In the genomic region with DNA sequence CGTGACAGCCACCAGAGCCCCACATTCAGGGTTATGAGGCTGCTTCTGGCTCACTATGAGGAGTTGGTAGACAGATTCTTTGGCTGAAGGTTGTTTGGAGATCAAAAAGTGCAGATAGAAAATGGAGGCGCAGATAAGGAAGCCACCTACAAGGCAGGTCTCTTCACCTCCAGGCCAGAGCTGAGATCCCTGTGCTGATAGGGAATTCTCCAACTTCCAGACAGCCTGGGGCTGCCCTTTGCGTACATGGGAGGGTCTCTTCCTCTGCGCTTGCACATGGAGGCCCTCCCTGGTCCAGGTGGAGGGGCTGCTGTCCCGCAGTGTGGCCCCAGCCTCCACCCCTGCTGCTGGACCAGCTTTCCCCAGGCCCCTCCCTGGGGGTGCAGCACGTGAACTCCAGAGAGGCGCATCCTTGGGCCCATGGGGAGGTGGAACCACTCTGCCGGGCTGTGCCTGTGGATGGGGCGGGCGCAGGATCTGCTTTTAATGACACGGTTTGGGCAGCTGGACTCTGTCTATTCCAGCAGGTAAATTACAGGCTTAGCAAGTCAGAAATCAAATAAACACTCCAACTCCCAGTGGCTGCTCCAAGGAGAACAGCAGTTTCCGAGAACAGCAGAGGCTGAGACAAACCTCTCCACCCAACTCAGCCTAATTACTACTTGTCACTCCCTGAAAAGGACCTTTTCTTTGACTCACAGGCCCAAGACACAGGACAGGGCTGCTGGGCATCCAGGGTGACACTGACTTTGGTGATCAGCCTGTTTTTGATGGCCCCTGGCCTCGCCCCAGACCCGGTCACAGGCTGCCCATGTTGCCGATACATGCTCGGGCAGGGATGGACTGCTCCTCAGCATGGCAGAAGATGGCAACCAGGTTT, we compare ENCODE assay signal across 15 cellular contexts. TPM values are rescaled to one million over a fixed set of nuclear protein-coding genes. Genes with fewer than 3 reads are reported as not detected.
A peak's percentile ranks its signal among the peaks of the same experiment; 100 is the strongest.
DNase-seq lines count a peak whose midpoint lies in the region; ATAC-seq, FAIRE-seq and TF ChIP-seq lines count a peak whose summit lies in the region.
"Had no signal": no experiment of that assay in that cellular context is flagged by ENCODE, and none has a peak within 500 bp of the region (broad histone marks: within the 10 kb centered on the region; RNA-seq: fewer than 3 reads in every experiment).

No MANE protein-coding gene starts in this region.

- RAD21 ChIA-PET in HCT116 (lab: Charles Lee; ENCODE audit: low non-redundant PET in 1 of 2, low total read pairs in 2 of 2, uncharacterized antibody in 2 of 2, unreplicated experiment in 2 of 2), result no interaction called here

- H3K9me2 ChIP-seq in HCT116 (ENCODE audit: insufficient read depth), result no peaks in the 10 kb centered on the region

- no peaks in the 10 kb centered on the region for H3K4me1 ChIP-seq in HCT116 (ENCODE audit: control insufficient read depth in 1 of 2, insufficient read depth in 2 of 2, low read length in 2 of 2)

- TF ChIP-seq CTCF in HCT116 (IDR thresholded peaks at IDR 0.05 in 2 of 3, conservative IDR thresholded peaks at IDR 0.05 in 1 of 3; ENCODE audit: borderline replicate concordance in 1 of 3, insufficient read depth in 1 of 3, low read depth in 2 of 3, low read length in 2 of 3), result no peak
- no peak for TF ChIP-seq CTCF in bronchial epithelial cell (IDR thresholded peaks at IDR 0.05; ENCODE audit: insufficient read depth, low read length, severe bottlenecking)
- no peak for TF ChIP-seq CTCF in progenitor cell of endocrine pancreas (IDR thresholded peaks at IDR 0.05; ENCODE audit: unreplicated experiment)

- H3K9me3 Mint-ChIP-seq in progenitor cell of endocrine pancreas (ENCODE audit: low read depth), result no peaks in the 10 kb centered on the region
- H3K9me3 Mint-ChIP-seq in stimulated activated memory B cell treated with anti-CD40 and anti-IgM and Interleukin-4, amounts not matched to agents 10 μg/mL and 1 μg/mL and 100 μg/mL, for 72 hours, result no peaks in the 10 kb centered on the region
- H3K9me3 Mint-ChIP-seq: CD14-positive monocyte had no signal

- H3K4me3 ChIP-seq in HCT116 (replicated peaks in 1 of 2; ENCODE audit: low read depth in 1 of 2, low read length in 2 of 2) (no peak overlapping the region), bronchial epithelial cell (ENCODE audit: low read depth, low read length) (no peak overlapping the region)

- H3K36me3 ChIP-seq in HCT116 (ENCODE audit: control insufficient read depth in 1 of 2, insufficient read depth in 2 of 2, low read length in 2 of 2) (peaks cover 9 to 33% of the 10 kb centered on the region in 2 experiments; a peak in 3 of 4 replicates), bronchial epithelial cell (ENCODE audit: control insufficient read depth, insufficient read depth, low read length) (peaks cover 8% of the 10 kb centered on the region)

- no peak for TF ChIP-seq POLR2A in HCT116 (IDR thresholded peaks at IDR 0.05; ENCODE audit: borderline replicate concordance, extremely low read depth, insufficient read depth, insufficient read length)

- TF ChIP-seq RAD21 in HCT116 (IDR thresholded peaks at IDR 0.05; ENCODE audit: low read depth), result no peak

- no peaks in the 10 kb centered on the region for H4K20me1 ChIP-seq in HCT116 (ENCODE audit: insufficient read depth)

- intact Hi-C loops in HCT116 (cut with micrococcal nuclease), result no loop called here

- CTCF ChIA-PET in HCT116 (lab: Charles Lee), result no interaction called here

- no peak overlapping the region for H3K27ac ChIP-seq in HCT116 (ENCODE audit: low read depth, low read length)

- no peak overlapping the region for H3K4me2 ChIP-seq in HCT116 (ENCODE audit: low read length)

- POLR2A ChIA-PET in HCT116 (lab: Charles Lee), result no interaction called here

- H3K27me3 Mint-ChIP-seq in progenitor cell of endocrine pancreas, result no peaks in the 10 kb centered on the region
- no peaks in the 10 kb centered on the region for H3K27me3 Mint-ChIP-seq in stimulated activated memory B cell treated with anti-CD40 and anti-IgM and Interleukin-4, amounts not matched to agents 10 μg/mL and 1 μg/mL and 100 μg/mL, for 72 hours

- H3K9ac ChIP-seq in HCT116 (ENCODE audit: low read length), result no peak overlapping the region

- H3K79me2 ChIP-seq in HCT116 (ENCODE audit: insufficient read depth, low read length), result no peaks in the 10 kb centered on the region

- peak overlapping the region; percentile 59 for H3K27ac Mint-ChIP-seq in progenitor cell of endocrine pancreas
- no peak overlapping the region for H3K27ac Mint-ChIP-seq in stimulated activated memory B cell treated with anti-CD40 and anti-IgM and Interleukin-4, amounts not matched to agents 10 μg/mL and 1 μg/mL and 100 μg/mL, for 72 hours
- H3K27ac Mint-ChIP-seq: H9 had no signal

- no peaks in the 10 kb centered on the region for H3K27me3 ChIP-seq in HCT116 (ENCODE audit: insufficient read depth, low read length)
- no peaks in the 10 kb centered on the region for H3K27me3 ChIP-seq in bronchial epithelial cell (ENCODE audit: control insufficient read depth, insufficient read depth, low read length)

- no peaks in the 10 kb centered on the region for H3K4me1 Mint-ChIP-seq in progenitor cell of endocrine pancreas (ENCODE audit: low read depth)
- H3K4me1 Mint-ChIP-seq in stimulated activated memory B cell treated with anti-CD40 and anti-IgM and Interleukin-4, amounts not matched to agents 10 μg/mL and 1 μg/mL and 100 μg/mL, for 72 hours, result no peaks in the 10 kb centered on the region
- H3K4me1 Mint-ChIP-seq: CD14-positive monocyte, H9 had no signal

- no peak overlapping the region for H3K4me3 Mint-ChIP-seq in progenitor cell of endocrine pancreas (ENCODE audit: low read depth)
- H3K4me3 Mint-ChIP-seq in stimulated activated memory B cell treated with anti-CD40 and anti-IgM and Interleukin-4, amounts not matched to agents 10 μg/mL and 1 μg/mL and 100 μg/mL, for 72 hours, result no peak overlapping the region
- H3K4me3 Mint-ChIP-seq: CD14-positive monocyte, H9 had no signal

- no peak for DNase-seq in HCT116 (ENCODE audit: low read depth, low spot score)
- peak; percentile 76 to 86 for DNase-seq in NCI-H2081 (lab: John Stamatoyannopoulos, UW)
- DNase-seq in bronchial epithelial cell (ENCODE audit: low read depth), result no peak
- no peak for DNase-seq in progenitor cell of endocrine pancreas (ENCODE audit: low spot score, unreplicated experiment)
- no peak for DNase-seq in activated T-cell treated with anti-CD3 and anti-CD28 coated beads, Interleukin-2, amount 50 U/mL, for 1 hour
- DNase-seq: ACHN, AML-193, H9, NCI-H2029, NCI-H524 treated with DMSO at 0.1 percent for 48 hours, SHP77 treated with DMSO at 0.1 percent for 48 hours had no signal

- H2AFZ ChIP-seq in HCT116 (ENCODE audit: low read depth, low read length, poor library complexity, severe bottlenecking), result no peak overlapping the region

- FAIRE-seq in bronchial epithelial cell (lab: Jason Lieb, UNC), result peak; percentile 7

- no peaks in the 10 kb centered on the region for H3K9me3 ChIP-seq in HCT116 (ENCODE audit: control insufficient read depth in 1 of 2, insufficient read depth in 1 of 2, low read depth in 1 of 2, low read length in 2 of 2)

- ATAC-seq in HCT116 (no peak), GM18868 (IDR thresholded peaks at IDR 0.05; ENCODE audit: unreplicated experiment) (no peak)
- no peak for ATAC-seq in stimulated activated memory B cell treated with anti-CD40 and anti-IgM and Interleukin-4, amounts not matched to agents 10 μg/mL and 1 μg/mL and 100 μg/mL, for 72 hours

- H3K36me3 Mint-ChIP-seq in progenitor cell of endocrine pancreas (ENCODE audit: insufficient read depth), result peaks cover 12% of the 10 kb centered on the region
- peaks cover 55% of the 10 kb centered on the region for H3K36me3 Mint-ChIP-seq in stimulated activated memory B cell treated with anti-CD40 and anti-IgM and Interleukin-4, amounts not matched to agents 10 μg/mL and 1 μg/mL and 100 μg/mL, for 72 hours

- TSS peak; percentile 28 for BruUV-seq in HCT116 (replicated peaks; lab: Mats Ljungman, UMichigan)

TF ChIP-seq in HCT116, 20 proteins besides CTCF, POLR2A, EP300 and RAD21:
- TF ChIP-seq CEBPB (IDR thresholded peaks at IDR 0.05; ENCODE audit: low read depth) (no peak), TCF7L2 (IDR thresholded peaks at IDR 0.05; ENCODE audit: borderline replicate concordance, extremely low read depth, insufficient read depth, insufficient read length) (no peak), YY1 (IDR thresholded peaks at IDR 0.05; ENCODE audit: extremely low read depth, insufficient replicate concordance, low read depth, low read length) (no peak), SP1 (IDR thresholded peaks at IDR 0.05; ENCODE audit: low read depth) (no peak), ZFX (IDR thresholded peaks at IDR 0.05) (no peak)
- TF ChIP-seq, protein P1, sequence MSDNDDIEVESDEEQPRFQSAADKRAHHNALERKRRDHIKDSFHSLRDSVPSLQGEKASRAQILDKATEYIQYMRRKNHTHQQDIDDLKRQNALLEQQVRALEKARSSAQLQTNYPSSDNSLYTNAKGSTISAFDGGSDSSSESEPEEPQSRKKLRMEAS (IDR thresholded peaks at IDR 0.05), result no peak
- TF ChIP-seq, protein P2, sequence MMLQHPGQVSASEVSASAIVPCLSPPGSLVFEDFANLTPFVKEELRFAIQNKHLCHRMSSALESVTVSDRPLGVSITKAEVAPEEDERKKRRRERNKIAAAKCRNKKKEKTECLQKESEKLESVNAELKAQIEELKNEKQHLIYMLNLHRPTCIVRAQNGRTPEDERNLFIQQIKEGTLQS (IDR thresholded peaks at IDR 0.05), result no peak

RNA-seq across cellular contexts. Expression of a gene that starts 12.4 kb away (rescaled TPM):
- total RNA-seq in HCT116 (2021; ENCODE audit: unreplicated experiment) (3.7 TPM), bronchial epithelial cell (1.0 and 1.1 TPM in 2 replicates), progenitor cell of endocrine pancreas (0.38 TPM in 1 of 2 replicates, not detected in the other)
- 1.3 and 1.4 TPM in 2 replicates for polyA plus RNA-seq in HCT116 (2012)
- total RNA-seq: HT1080 had no signal

RNA-seq across cellular contexts. Expression of a gene that starts 20.1 kb away (rescaled TPM):
- total RNA-seq in HCT116 (2021; ENCODE audit: unreplicated experiment) (73.8 TPM), bronchial epithelial cell (50.1 and 67.1 TPM in 2 replicates), progenitor cell of endocrine pancreas (47.4 and 51.7 TPM in 2 replicates)
- polyA plus RNA-seq in HCT116 (2012), result 81.6 and 87.9 TPM in 2 replicates

RNA-seq across cellular contexts. Expression of a gene that starts 29.9 kb away (rescaled TPM):
- total RNA-seq in HCT116 (2021; ENCODE audit: unreplicated experiment), result 9.5 TPM
- 7.0 and 7.1 TPM in 2 replicates for polyA plus RNA-seq in HCT116 (2012)
- total RNA-seq in bronchial epithelial cell, result 0.90 and 1.3 TPM in 2 replicates
- total RNA-seq in progenitor cell of endocrine pancreas, result 0.75 and 0.91 TPM in 2 replicates
- total RNA-seq: HT1080 had no signal

Comparison
In these comparisons a context has a peak if more than half of its experiments do, and no peak if none do; other contexts are left out.
1. DNase-seq: peak in NCI-H2081 (2 of 2); none in HCT116 (single experiment), bronchial epithelial cell (single experiment), progenitor cell of endocrine pancreas (single experiment) and activated T-cell treated with anti-CD3 and anti-CD28 coated beads, Interleukin-2, amount 50 U/mL, for 1 hour (single experiment).